10 cellular contexts compared by ENCODE assay signal in the genomic region with DNA sequence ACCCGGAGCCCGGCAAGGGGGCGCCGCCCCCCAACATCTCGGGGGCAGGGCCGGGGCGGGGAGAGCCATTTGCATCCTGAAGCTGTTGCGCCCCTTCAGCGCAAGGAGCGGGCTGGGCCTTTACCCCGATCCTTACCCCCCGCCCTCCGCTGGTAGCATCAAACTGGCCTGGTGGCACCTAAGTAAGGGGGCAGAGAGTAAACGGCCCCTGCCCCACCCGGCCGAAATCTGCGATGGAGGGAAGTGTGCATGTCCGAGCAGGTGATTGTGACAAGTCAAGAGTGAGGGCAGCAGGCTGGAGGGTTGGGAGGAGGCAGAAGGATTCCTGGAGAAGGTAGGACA.
DNase-seq lines count a peak whose midpoint lies in the region; ATAC-seq and TF ChIP-seq lines count a peak whose summit lies in the region.
"Had no signal": no experiment of that assay in that cellular context is flagged by ENCODE, and none has a peak within 500 bp of the region (broad histone marks: within the 10 kb centered on the region; RNA-seq: fewer than 3 reads in every experiment).

No MANE protein-coding gene starts in this region.

- peak; percentile 69 for DNase-seq in chondrocyte (ENCODE audit: low spot score)
- DNase-seq in memory B cell (ENCODE audit: low spot score in 2 of 2): no peak
- no peak for DNase-seq in stomach
- DNase-seq in HUDEP-2 (lab: John Stamatoyannopoulos, UW; ENCODE audit: unreplicated experiment in 76 of 76): no peak
- DNase-seq: activated gamma-delta T cell treated with Interleukin-2 at 50 U/mL for 16 hours; stimulated activated naive CD4-positive, alpha-beta T cell treated with Interleukin-2 at 50 U/mL for 16 hours had no signal

- H3K27me3 Mint-ChIP-seq in chondrocyte (ENCODE audit: low read depth) (peaks cover 3% of the 10 kb centered on the region), memory B cell (peaks cover 27% of the 10 kb centered on the region)

- H3K27ac ChIP-seq in HUES6 (ENCODE audit: low read depth, low read length) (no peak overlapping the region), stomach (peak overlapping the region in 3 of 5 donors; percentile 54 to 60 (median 58))
- H3K27ac ChIP-seq: right lobe of liver had no signal

- peaks cover 26% of the 10 kb centered on the region for H3K4me1 Mint-ChIP-seq in chondrocyte (ENCODE audit: low read depth)
- H3K4me1 Mint-ChIP-seq in memory B cell: peaks cover 6% of the 10 kb centered on the region

- TF ChIP-seq CTCF in chondrocyte (IDR thresholded peaks at IDR 0.05) (no peak), stomach (IDR thresholded peaks at IDR 0.05) (no peak)

- no peak overlapping the region for H3K9ac ChIP-seq in HUES6 (ENCODE audit: low read length)

- TF ChIP-seq EP300 in stomach (IDR thresholded peaks at IDR 0.05): no peak

- 33 to 59% (median 40%) methylated on average over 5 to 18 of the region's 18 CpGs for WGBS in stomach, 5 donors

- no peak for ATAC-seq in memory B cell (ENCODE audit: low read depth)
- no peak for ATAC-seq in GM19463 (IDR thresholded peaks at IDR 0.05; ENCODE audit: unreplicated experiment)
- ATAC-seq in HG03045 (IDR thresholded peaks at IDR 0.05; ENCODE audit: unreplicated experiment): no peak

- no peak for TF ChIP-seq POLR2A in stomach (IDR thresholded peaks at IDR 0.05)

- H3K9me3 Mint-ChIP-seq in chondrocyte (ENCODE audit: low read depth): no peaks in the 10 kb centered on the region
- no peaks in the 10 kb centered on the region for H3K9me3 Mint-ChIP-seq in memory B cell

- H3K9me3 ChIP-seq in HUES6 (ENCODE audit: control insufficient read depth, insufficient read depth, low read depth, low read length) (peaks cover 22% of the 10 kb centered on the region), stomach (no peaks in the 10 kb centered on the region)
- H3K9me3 ChIP-seq: right lobe of liver had no signal

- H3K4me3 ChIP-seq in HUES6 (ENCODE audit: low read depth, low read length) (peak overlapping the region; percentile 65), stomach (peak overlapping the region; percentile 52 to 65 (median 58))

- H3K27ac Mint-ChIP-seq in chondrocyte (ENCODE audit: unreplicated experiment): no peak overlapping the region
- no peak overlapping the region for H3K27ac Mint-ChIP-seq in memory B cell

- H3K36me3 ChIP-seq in HUES6 (ENCODE audit: control insufficient read depth, insufficient read depth, low read length): no peaks in the 10 kb centered on the region
- no peaks in the 10 kb centered on the region for H3K36me3 ChIP-seq in stomach
- H3K36me3 ChIP-seq: right lobe of liver had no signal

- H3K4me3 Mint-ChIP-seq in chondrocyte (ENCODE audit: unreplicated experiment) (peak overlapping the region; percentile 44), memory B cell (peak overlapping the region; percentile 22)

- peaks cover 33% of the 10 kb centered on the region for H3K27me3 ChIP-seq in HUES6 (ENCODE audit: control insufficient read depth, insufficient read depth, low read length)
- H3K27me3 ChIP-seq in stomach: peaks cover 0 to 22% (median 15%) of the 10 kb centered on the region in 3 donors

- H3K4me1 ChIP-seq in HUES6 (ENCODE audit: control insufficient read depth, insufficient read depth, low read length) (peaks cover 14% of the 10 kb centered on the region; the same call in 1 of the 2 replicates), stomach (peaks cover 7 to 31% (median 14%) of the 10 kb centered on the region in 4 donors)

- no peaks in the 10 kb centered on the region for H3K36me3 Mint-ChIP-seq in chondrocyte (ENCODE audit: low read depth)
- H3K36me3 Mint-ChIP-seq in memory B cell: peaks cover 3% of the 10 kb centered on the region

- intact Hi-C loops in stomach (cut with DNase I; ENCODE audit: low total_unique reads): no loop called here
